Comparison of ENCODE assay signal across 8 cellular contexts in the genomic region with DNA sequence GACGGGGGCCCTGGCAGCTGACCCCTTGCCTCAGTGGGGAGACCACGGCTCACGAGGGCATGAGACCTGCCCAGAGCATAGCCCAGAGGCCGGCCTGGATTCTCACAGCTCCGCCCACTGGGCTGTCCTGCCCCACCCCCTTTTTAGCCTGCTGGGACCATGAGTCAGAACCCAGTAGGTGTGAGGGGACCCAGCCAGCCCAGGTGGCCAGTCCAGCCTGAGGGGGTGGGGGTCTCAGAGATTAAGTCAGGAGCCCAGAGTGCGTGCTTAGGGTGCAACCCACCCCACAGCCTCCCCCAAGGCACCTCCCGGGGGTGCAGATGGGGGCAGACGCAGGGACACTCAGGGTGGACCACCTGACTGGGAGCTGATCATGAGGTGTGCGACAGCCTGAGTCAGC. TPM values are rescaled to one million over a fixed set of nuclear protein-coding genes. Genes with fewer than 3 reads are reported as not detected.
DNase-seq lines count a peak whose midpoint lies in the region; ATAC-seq and TF ChIP-seq lines count a peak whose summit lies in the region.

No MANE protein-coding gene starts in this region.

- no peak overlapping the region for H3K4me3 ChIP-seq in GM23248
- no peak overlapping the region for H3K4me3 ChIP-seq in spleen

- H3K36me3 ChIP-seq in GM23248 (ENCODE audit: low read depth) (peaks cover 25% of the 10 kb centered on the region), spleen (peaks cover 0 to 95% (median 52%) of the 10 kb centered on the region in 6 donors)

- no peak overlapping the region for H3K4me2 ChIP-seq in GM23248 (ENCODE audit: unreplicated experiment)

- no peaks in the 10 kb centered on the region for H3K9me3 ChIP-seq in GM23248 (ENCODE audit: low read depth)
- no peaks in the 10 kb centered on the region for H3K9me3 ChIP-seq in spleen

- H4K20me1 ChIP-seq in GM23248 (ENCODE audit: insufficient read depth) = no peaks in the 10 kb centered on the region

- no peak for TF ChIP-seq POLR2A in spleen (IDR thresholded peaks at IDR 0.05)

- in situ Hi-C loops in GM23248 (cut with MboI) = no loop called here

- 46 to 49% methylated on average over 9 of the region's 9 CpGs for WGBS in GM23248 (ENCODE audit: low coverage in 1 of 2, low lambda C conversion rate in 2 of 2, missing lambda C conversion rate in 2 of 2), 2 experiments
- WGBS in spleen, 5 donors = 75 to 90% (median 83%) methylated on average over 4 to 9 of the region's 9 CpGs

- peaks cover 81% of the 10 kb centered on the region for H3F3A ChIP-seq in GM23248 (ENCODE audit: insufficient read depth)

- peak overlapping the region; percentile 26 for H3K9ac ChIP-seq in GM23248

- no peak for TF ChIP-seq CTCF in spleen (IDR thresholded peaks at IDR 0.05 in 8 of 11, conservative IDR thresholded peaks at IDR 0.05 in 3 of 11)

- H3K9me2 ChIP-seq in GM23248 (ENCODE audit: insufficient read depth) = no peaks in the 10 kb centered on the region

- H3K4me1 ChIP-seq in GM23248 (ENCODE audit: insufficient read depth) (peaks cover 35% of the 10 kb centered on the region), spleen (peaks cover 45 to 99% (median 84%) of the 10 kb centered on the region in 6 donors)

- no peak overlapping the region for H2AFZ ChIP-seq in GM23248

- peak overlapping the region; percentile 82 for H3K27ac ChIP-seq in GM23248
- peak overlapping the region in 7 of 8 donors; percentile 17 to 98 (median 84) for H3K27ac ChIP-seq in spleen

- peaks cover 70% of the 10 kb centered on the region for H3K79me2 ChIP-seq in GM23248 (ENCODE audit: insufficient read depth)

- DNase-seq in GM23248 (peak; percentile 82), RKO (ENCODE audit: low spot score) (peak; percentile 40), fibroblast of gingiva (ENCODE audit: low read depth) (peak; percentile 47), spleen (no peak), cortex of kidney (lab: John Stamatoyannopoulos, UW) (no peak), T-helper 1 cell (no peak)

- intact Hi-C loops in spleen (cut with DNase I; ENCODE audit: low total_unique reads) = no loop called here

- H3K27me3 ChIP-seq in GM23248 (replicated peaks; ENCODE audit: insufficient read depth) (no peaks in the 10 kb centered on the region), spleen (replicated peaks in 1 of 7) (no peaks in the 10 kb centered on the region)

- no peak for ATAC-seq in GM21447 (IDR thresholded peaks at IDR 0.05; ENCODE audit: unreplicated experiment)
- no peak for ATAC-seq in HG02678 (IDR thresholded peaks at IDR 0.05; ENCODE audit: unreplicated experiment)

RNA-seq across cellular contexts. Expression of a gene that starts 40.1 kb away (rescaled TPM):
- 10.9 and 14.4 TPM in 2 replicates for total RNA-seq in GM23248 (2014; rRNA removed; shearing (Covaris generic))
- 8.4 and 8.7 TPM in 2 replicates for polyA plus RNA-seq in GM23248 (2016; fragmentation: Nextera tagmentation; extraction: Ambion mirVana)
- total RNA-seq in spleen = 10 to 100 TPM; 21.2 to 40.9 (median 24.8) TPM
- polyA plus RNA-seq in spleen = 1 to 10 TPM; 2.0 to 5.8 (median 2.4) TPM

Comparison
In these comparisons a context has a peak if more than half of its experiments do, and no peak if none do; other contexts are left out.
1. DNase-seq: peak in GM23248 (single experiment), RKO (single experiment) and fibroblast of gingiva (single experiment); none in spleen (single experiment), cortex of kidney (single experiment) and T-helper 1 cell (0 of 5).